ENCODE assay signal across 10 cellular contexts in genomic region chr14:96962337-96962736, GRCh38.
A peak's percentile ranks its signal among the peaks of the same experiment; 100 is the strongest.
DNase-seq lines count a peak whose midpoint lies in the region; ATAC-seq and TF ChIP-seq lines count a peak whose summit lies in the region.
"Had no signal": no experiment of that assay in that cellular context is flagged by ENCODE, and none has a peak within 500 bp of the region (broad histone marks: within the 10 kb centered on the region; RNA-seq: fewer than 3 reads in every experiment).

No MANE protein-coding gene starts in this region.

- peaks cover 27% of the 10 kb centered on the region for H3K9me3 Mint-ChIP-seq in osteocyte (ENCODE audit: unreplicated experiment)

- H3K27me3 ChIP-seq in Karpas-422 (ENCODE audit: low read length), result no peaks in the 10 kb centered on the region

- H3K4me1 ChIP-seq in Karpas-422 (ENCODE audit: low read length), result peaks cover 53% of the 10 kb centered on the region

- H3K36me3 Mint-ChIP-seq in osteocyte (ENCODE audit: unreplicated experiment), result no peaks in the 10 kb centered on the region

- peak overlapping the region; percentile 56 for H3K4me2 ChIP-seq in Karpas-422 (ENCODE audit: low read depth, low read length, poor library complexity, severe bottlenecking)
- H3K4me2 ChIP-seq: KMS-11 had no signal

- H3K9ac ChIP-seq in Karpas-422 (ENCODE audit: low read length), result peak overlapping the region; percentile 40
- H3K9ac ChIP-seq: KMS-11 had no signal

- no peaks in the 10 kb centered on the region for H3K9me3 ChIP-seq in Karpas-422 (ENCODE audit: low read length)

- no peaks in the 10 kb centered on the region for H3K79me2 ChIP-seq in Karpas-422 (ENCODE audit: low read length)

- no peaks in the 10 kb centered on the region for H3K36me3 ChIP-seq in Karpas-422 (ENCODE audit: insufficient read depth, low read length)

- in situ Hi-C loops in G401 (cut with HindIII; ENCODE audit: low sequenced_read_pairs), result no loop called here

- peak overlapping the region; percentile 23 for H3K4me3 ChIP-seq in Karpas-422 (ENCODE audit: low read length)
- H3K4me3 ChIP-seq: SK-N-MC had no signal

- peak overlapping the region; percentile 89 for H3K27ac ChIP-seq in Karpas-422 (ENCODE audit: low read length)
- H3K27ac ChIP-seq: KMS-11, SK-N-MC had no signal

- no peaks in the 10 kb centered on the region for H3K4me1 Mint-ChIP-seq in osteocyte (ENCODE audit: unreplicated experiment)

- H3K27ac Mint-ChIP-seq in osteocyte (ENCODE audit: unreplicated experiment), result no peak overlapping the region
- H3K27ac Mint-ChIP-seq: H9 had no signal

- no peak overlapping the region for H3K4me3 Mint-ChIP-seq in osteocyte (ENCODE audit: unreplicated experiment)
- H3K4me3 Mint-ChIP-seq: H9 had no signal

- no peaks in the 10 kb centered on the region for H3K9me2 ChIP-seq in Karpas-422 (replicated peaks; ENCODE audit: insufficient read depth, low read length)

- no peak for TF ChIP-seq CTCF in osteocyte (IDR thresholded peaks at IDR 0.05)

- H4K20me1 ChIP-seq in Karpas-422 (ENCODE audit: insufficient read depth, low read depth, low read length), result no peaks in the 10 kb centered on the region

- H2AFZ ChIP-seq in Karpas-422 (ENCODE audit: low read length), result peak overlapping the region; percentile 59

- H3K27me3 Mint-ChIP-seq in osteocyte (ENCODE audit: unreplicated experiment), result no peaks in the 10 kb centered on the region

- DNase-seq in Karpas-422 (peak; percentile 94), osteocyte (ENCODE audit: extremely low spot score, unreplicated experiment) (peak; percentile 48), G401 (ENCODE audit: low spot score) (no peak), GOT3 (lab: John Stamatoyannopoulos, UW) (no peak)
- peak; percentile 26 to 27 for DNase-seq in activated T-cell treated with anti-CD3 and anti-CD28 coated beads, Interleukin-2, amount 50 U/mL, for 48 hours
- DNase-seq: H9 had no signal

- ATAC-seq in GM19395 (IDR thresholded peaks at IDR 0.05; ENCODE audit: unreplicated experiment), result peak; percentile 65
- no peak for ATAC-seq in HG03097 (IDR thresholded peaks at IDR 0.05; ENCODE audit: low FRiP score, unreplicated experiment)

Comparison
In these comparisons a context has a peak if more than half of its experiments do, and no peak if none do; other contexts are left out.
1. DNase-seq: peak in Karpas-422 (single experiment), activated T-cell treated with anti-CD3 and anti-CD28 coated beads, Interleukin-2, amount 50 U/mL, for 48 hours (2 of 2) and osteocyte (single experiment); none in G401 (single experiment) and GOT3 (single experiment).